Comparison of ENCODE assay signal across 2 cellular contexts in genomic region chr13:26591672-26592071, GRCh38.
TF ChIP-seq lines count a peak whose summit lies in the region.

No MANE protein-coding gene starts in this region.

TF ChIP-seq in HepG2, 621 proteins besides CTCF, POLR2A, EP300 and RAD21:
- TF ChIP-seq MXD3 (CRISPR knock-in tag; IDR thresholded peaks at IDR 0.05) (no peak), IRF9 (CRISPR knock-in tag; IDR thresholded peaks at IDR 0.05; ENCODE audit: borderline replicate concordance) (no peak), TARDBP (CRISPR knock-in tag; IDR thresholded peaks at IDR 0.05) (no peak), ZNF782 (CRISPR knock-in tag; IDR thresholded peaks at IDR 0.05; ENCODE audit: borderline replicate concordance) (no peak), MIER3 (CRISPR knock-in tag; IDR thresholded peaks at IDR 0.05; ENCODE audit: borderline replicate concordance) (no peak), AHR (CRISPR knock-in tag; IDR thresholded peaks at IDR 0.05) (no peak), IKZF4 (CRISPR knock-in tag; IDR thresholded peaks at IDR 0.05; ENCODE audit: borderline replicate concordance, low read depth, not compliant biosample characterization) (no peak), ZNF557 (CRISPR knock-in tag; IDR thresholded peaks at IDR 0.05) (no peak), HINFP (CRISPR knock-in tag; IDR thresholded peaks at IDR 0.05; ENCODE audit: low read depth) (no peak), PCBP1 (IDR thresholded peaks at IDR 0.05; ENCODE audit: borderline replicate concordance, low read depth, low read length) (no peak), ZNF253 (CRISPR knock-in tag; IDR thresholded peaks at IDR 0.05; ENCODE audit: borderline replicate concordance) (no peak), ZHX2 (IDR thresholded peaks at IDR 0.05; ENCODE audit: low read depth) (no peak), ZHX2 (CRISPR knock-in tag; IDR thresholded peaks at IDR 0.05; ENCODE audit: borderline replicate concordance) (no peak)
TF ChIP-seq in HepG2: peak in this region for 0.

TF ChIP-seq in endothelial cell of umbilical vein, 7 proteins besides CTCF, POLR2A, EP300 and RAD21:
- TF ChIP-seq POLR2AphosphoS5 (IDR thresholded peaks at IDR 0.05; ENCODE audit: insufficient read depth, low read depth, low read length): no peak
- no peak for TF ChIP-seq JUN (IDR thresholded peaks at IDR 0.05; ENCODE audit: borderline replicate concordance, insufficient read depth, insufficient read length, low read depth)
- TF ChIP-seq MYC (IDR thresholded peaks at IDR 0.05; ENCODE audit: low read depth, low read length): no peak
- TF ChIP-seq EZH2 (IDR thresholded peaks at IDR 0.05; ENCODE audit: borderline replicate concordance, low read depth, low read length, severe bottlenecking): no peak
- TF ChIP-seq FOS (IDR thresholded peaks at IDR 0.05; ENCODE audit: borderline replicate concordance, insufficient read depth, low read length): no peak
- no peak for TF ChIP-seq GATA2 (IDR thresholded peaks at IDR 0.05; ENCODE audit: insufficient read depth, insufficient read length, low read depth, low read length)
- TF ChIP-seq MAX (IDR thresholded peaks at IDR 0.05; ENCODE audit: insufficient read depth, insufficient read length): no peak
